ENCODE assay signal across 8 cellular contexts in the genomic region with DNA sequence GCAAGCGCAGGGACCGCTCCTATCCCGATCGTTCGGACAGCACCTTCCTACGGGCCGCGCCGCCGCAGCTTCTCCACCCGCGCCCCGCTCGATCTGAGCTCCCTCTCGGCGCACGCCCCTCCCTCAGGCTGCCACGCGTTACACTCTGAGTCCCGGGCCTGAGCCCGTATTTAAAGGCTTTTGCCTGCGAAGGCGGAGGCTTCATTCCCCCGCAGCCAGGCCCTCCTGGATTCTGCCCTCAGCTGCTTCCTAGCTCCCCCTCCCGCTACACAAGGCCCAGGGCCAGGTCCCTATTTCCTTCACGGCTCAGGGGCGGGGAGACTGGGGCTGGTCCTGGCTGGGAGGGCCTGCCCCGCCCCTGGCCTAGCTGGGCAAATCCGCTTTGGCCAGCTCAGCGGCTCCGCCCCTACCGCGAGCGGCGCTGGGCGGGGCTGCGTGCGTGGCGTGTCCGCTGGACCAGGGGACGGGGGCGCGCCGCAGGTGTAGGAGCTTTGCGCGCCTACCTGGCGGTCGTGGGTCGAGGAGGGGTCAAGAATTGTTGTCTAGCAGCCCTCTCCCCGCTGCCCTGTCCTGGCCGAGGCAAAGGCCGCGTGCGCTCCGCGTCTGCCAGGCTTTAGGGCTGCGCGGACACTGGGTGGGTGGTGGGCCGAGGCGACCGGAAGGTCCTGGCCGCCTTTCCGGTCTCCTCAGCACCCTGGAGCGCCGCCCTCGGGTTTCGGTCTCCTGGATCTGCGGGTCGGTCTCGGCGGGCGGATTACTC. TPM values are rescaled to one million over a fixed set of nuclear protein-coding genes. Genes with fewer than 3 reads are reported as not detected.
DNase-seq lines count a peak whose midpoint lies in the region; ATAC-seq, FAIRE-seq and TF ChIP-seq lines count a peak whose summit lies in the region.

A gene (minus strand): TSS at position 144 of the 760 bp plus-strand sequence. CDS start 5,927 bp downstream, outside the sequence.

- H3K4me3 Mint-ChIP-seq in T-cell = peak within 1 kb of the TSS; percentile 95 to 96 (median 96)
- peak within 1 kb of the TSS; percentile 100 for H3K4me3 Mint-ChIP-seq in type B pancreatic cell

- WGBS in adipose tissue, 3 donors = 0% methylated on average over 57 to 72 of the region's 72 CpGs

- H3K36me3 Mint-ChIP-seq in T-cell (peaks cover 18% of the 10 kb centered on the region), type B pancreatic cell (peaks cover 34% of the 10 kb centered on the region)

- DNase-seq in GM12891 (ENCODE audit: insufficient read length, low spot score) = peak; percentile 97
- DNase-seq in NCI-H1436 treated with DMSO at 0.1 percent for 48 hours (lab: John Stamatoyannopoulos, UW) = peak; percentile 70
- DNase-seq in T-cell = peak; percentile 77 to 92 (median 86)
- DNase-seq in cardiac septum (ENCODE audit: low spot score) = peak; percentile 99
- DNase-seq in pons (ENCODE audit: low spot score) = peak; percentile 99
- DNase-seq in type B pancreatic cell (ENCODE audit: extremely low spot score, unreplicated experiment) = peak; percentile 97

- peak within 1 kb of the TSS; percentile 94 for H3K27ac ChIP-seq in adipose tissue (ENCODE audit: low read depth, low read length)

- CTCF ChIA-PET in T-cell (lab: Charles Lee) = interaction anchor here in 1 of 2 donors (0.6 to 1.3 kb wide), 5 partner anchors 67 to 1198 kb away, joined by 3 to 9 read pairs (median 5); a partner anchor contains a TSS

- POLR2A ChIA-PET in T-cell (lab: Charles Lee) = interaction anchor here in 1 of 2 donors (1.0 to 1.1 kb wide), 2 partner anchors 110 to 530 kb away, joined by 4 read pairs; no protein-coding TSS in a partner anchor

- intact Hi-C loops in cardiac septum (cut with DNase I) = loop anchor here (1.0 to 5.0 kb wide), 6 partner anchors 70 to 530 kb away; a partner anchor contains a TSS

- H3K27ac Mint-ChIP-seq in T-cell (peak within 1 kb of the TSS; percentile 89 to 94), type B pancreatic cell (peak within 1 kb of the TSS; percentile 98)

- FAIRE-seq in GM12891 (lab: Jason Lieb, UNC) = peak; percentile 99

- peak; percentile 95 for ATAC-seq in HG02840 (IDR thresholded peaks at IDR 0.05; ENCODE audit: low FRiP score, unreplicated experiment)
- ATAC-seq in T-cell (replicated peaks in 1 of 4) = peak; percentile 98 to 100 (median 99)

- no peaks in the 10 kb centered on the region for H3K27me3 Mint-ChIP-seq in T-cell
- H3K27me3 Mint-ChIP-seq in type B pancreatic cell = no peaks in the 10 kb centered on the region

- no peak for TF ChIP-seq CTCF in type B pancreatic cell (conservative IDR thresholded peaks at IDR 0.05)

- H3K4me1 Mint-ChIP-seq in T-cell = peaks cover 13 to 24% (median 21%) of the 10 kb centered on the region in 3 donors
- H3K4me1 Mint-ChIP-seq in type B pancreatic cell (ENCODE audit: unreplicated experiment) = peaks cover 22% of the 10 kb centered on the region

- TF ChIP-seq POLR2A in GM12891 (IDR thresholded peaks at IDR 0.05; ENCODE audit: low read depth, low read length) = peak; percentile 77

- H3K9me3 Mint-ChIP-seq in T-cell (peaks cover 4 to 22% (median 20%) of the 10 kb centered on the region in 3 donors), type B pancreatic cell (peaks cover 10% of the 10 kb centered on the region)

TF ChIP-seq in GM12891, 5 proteins besides CTCF, POLR2A, EP300 and RAD21:
- TF ChIP-seq PAX5 (IDR thresholded peaks at IDR 0.05; ENCODE audit: insufficient read depth, low read length, severe bottlenecking) (no peak), POU2F2 (IDR thresholded peaks at IDR 0.05; ENCODE audit: low read depth, low read length) (peak; percentile 71), TAF1 (IDR thresholded peaks at IDR 0.05; ENCODE audit: low read depth, low read length) (peak; percentile 63; the same call in 1 of the 2 replicates), SPI1 (IDR thresholded peaks at IDR 0.05; ENCODE audit: low read depth, low read length) (no peak), POLR2AphosphoS5 (IDR thresholded peaks at IDR 0.05; ENCODE audit: low read depth, low read length) (peak; percentile 87)

RNA-seq across cellular contexts. Expression of the gene that starts here (rescaled TPM):
- polyA plus RNA-seq in GM12891 (2012; ENCODE audit: low read depth, missing spikeins) = 18.7 TPM
- total RNA-seq in T-cell (10 to 100 TPM in 4 of 5 donors, 1 to 10 TPM in 1; 7.6 to 22.8 (median 18.2) TPM), cardiac septum (18.1 TPM), type B pancreatic cell (ENCODE audit: low replicate concordance) (124 and 128 TPM in 2 replicates)
- 10 to 100 TPM; 21.9 to 40.8 (median 34.6) TPM for polyA plus RNA-seq in adipose tissue

Comparison
In these comparisons a context has a peak if more than half of its experiments do, and no peak if none do; other contexts are left out.
1. Peak in every context shown above with its lines: DNase-seq, ATAC-seq and H3K27ac ChIP-seq.